19 cellular contexts compared by ENCODE assay signal in genomic region chr4:145723336-145723735, GRCh38. TPM values are rescaled to one million over a fixed set of nuclear protein-coding genes. Genes with fewer than 3 reads are reported as not detected.
"Had no signal": no experiment of that assay in that cellular context is flagged by ENCODE, and none has a peak within 500 bp of the region (broad histone marks: within the 10 kb centered on the region; RNA-seq: fewer than 3 reads in every experiment).

No MANE protein-coding gene starts in this region.

- H3K4me1 ChIP-seq: upper lobe of left lung had no signal

- H3K27ac ChIP-seq: psoas muscle, upper lobe of left lung had no signal

- H3K9me3 ChIP-seq: psoas muscle, upper lobe of left lung had no signal

- DNase-seq: activated CD4-positive, alpha-beta memory T cell treated with anti-CD3 and anti-CD28 coated beads, Interleukin-2, amount 10 ng/mL, durations not matched to agents 7 days and 5 days; activated CD4-positive, alpha-beta T cell treated with anti-CD3 and anti-CD28 coated beads for 36 hours; activated gamma-delta T cell; activated naive CD8-positive, alpha-beta T cell treated with anti-CD3 and anti-CD28 coated beads for 36 hours; activated T-cell treated with anti-CD3 and anti-CD28 coated beads, Interleukin-2, amount 50 U/mL, for 48 hours; anterior cingulate cortex; left ventricle myocardium superior; mesendoderm; occipital lobe; psoas muscle; stimulated activated CD4-positive, alpha-beta T cell treated with anti-CD3 and anti-CD28 coated beads, Interleukin-12 subunit alpha, Interleukin-12 subunit beta, amount 100 ng/mL, for 4 hours; T-helper 9 cell; upper lobe of left lung; WERI-Rb-1 had no signal

- ATAC-seq: activated CD4-positive, alpha-beta T cell treated with anti-CD3 and anti-CD28 coated beads for 36 hours; sciatic nerve had no signal

- H3K36me3 ChIP-seq: upper lobe of left lung, WERI-Rb-1 had no signal

- H3K27me3 ChIP-seq: upper lobe of left lung had no signal

- H3K4me3 ChIP-seq: psoas muscle, upper lobe of left lung had no signal

- FAIRE-seq: colon, endothelial cell of umbilical vein had no signal

RNA-seq across cellular contexts. Expression of gene C4orf51, which starts 43.4 kb away (rescaled TPM):
- total RNA-seq: activated CD4-positive, alpha-beta memory T cell treated with anti-CD3 and anti-CD28 coated beads, Interleukin-2, amount 10 ng/mL, durations not matched to agents 7 days and 5 days; activated CD4-positive, alpha-beta T cell treated with anti-CD3 and anti-CD28 coated beads for 36 hours; activated naive CD8-positive, alpha-beta T cell treated with anti-CD3 and anti-CD28 coated beads for 36 hours; endothelial cell of umbilical vein; fibroblast of lung; kidney epithelial cell; left ventricle myocardium superior; occipital lobe; psoas muscle; sciatic nerve; upper lobe of left lung had no signal
- polyA plus RNA-seq: endothelial cell of umbilical vein, fibroblast of lung, psoas muscle had no signal
